Comparison of ENCODE assay signal across 8 cellular contexts in genomic region chr7:159067870-159068787, GRCh38.
DNase-seq lines count a peak whose midpoint lies in the region; ATAC-seq, FAIRE-seq and TF ChIP-seq lines count a peak whose summit lies in the region.

No MANE protein-coding gene starts in this region.

- peaks cover 0 to 7% of the 10 kb centered on the region in 2 donors for H3K4me1 ChIP-seq in kidney (ENCODE audit: control insufficient read depth in 1 of 2, insufficient read depth in 1 of 2, low read depth in 1 of 2, low read length in 2 of 2)

- in situ Hi-C loops in G401 (cut with HindIII; ENCODE audit: low sequenced_read_pairs), result no loop called here

- no peak overlapping the region for H3K9ac ChIP-seq in kidney (ENCODE audit: low read length in 2 of 2)

- DNase-seq in G401 (ENCODE audit: low spot score), result peak; percentile 25
- peak; percentile 9 for DNase-seq in astrocyte of the hippocampus (ENCODE audit: low read depth, low spot score)
- peak; percentile 87 for DNase-seq in kidney
- DNase-seq in retina, result peak; percentile 59
- DNase-seq in T-helper 9 cell, result no peak
- DNase-seq in cerebellar nuclear complex (lab: John Stamatoyannopoulos, UW), result no peak

- TF ChIP-seq POLR2A in GM18505 (IDR thresholded peaks at IDR 0.05; ENCODE audit: borderline replicate concordance, extremely low read depth, insufficient read depth, insufficient read length), result no peak

- no peaks in the 10 kb centered on the region for H3K36me3 ChIP-seq in kidney (ENCODE audit: control insufficient read depth in 1 of 2, insufficient read depth in 2 of 2, low read length in 2 of 2)

- H3K9me3 ChIP-seq in kidney (ENCODE audit: control insufficient read depth in 1 of 2, low read length in 2 of 2), result no peaks in the 10 kb centered on the region

- FAIRE-seq in kidney (lab: Jason Lieb, UNC), result no peak

- no peak overlapping the region for H3K4me3 ChIP-seq in kidney (ENCODE audit: low read length in 2 of 2)

- H3K27ac ChIP-seq in kidney (ENCODE audit: low read depth in 2 of 2, low read length in 2 of 2), result peak overlapping the region in 1 of 2 donors; percentile 43

- no peak for ATAC-seq in GM18505 (IDR thresholded peaks at IDR 0.05; ENCODE audit: unreplicated experiment)
- ATAC-seq in HG03045 (IDR thresholded peaks at IDR 0.05; ENCODE audit: unreplicated experiment), result no peak

- no peak for TF ChIP-seq CTCF in kidney (IDR thresholded peaks at IDR 0.05; ENCODE audit: borderline replicate concordance, extremely low read depth, insufficient read depth)

- intact Hi-C loops in kidney (cut with DNase I), result no loop called here

Comparison
In these comparisons a context has a peak if more than half of its experiments do, and no peak if none do; other contexts are left out.
1. DNase-seq: peak in G401 (single experiment), astrocyte of the hippocampus (single experiment), kidney (single experiment) and retina (single experiment); none in T-helper 9 cell (single experiment) and cerebellar nuclear complex (0 of 2).